ENCODE assay signal across 9 cellular contexts in the genomic region with DNA sequence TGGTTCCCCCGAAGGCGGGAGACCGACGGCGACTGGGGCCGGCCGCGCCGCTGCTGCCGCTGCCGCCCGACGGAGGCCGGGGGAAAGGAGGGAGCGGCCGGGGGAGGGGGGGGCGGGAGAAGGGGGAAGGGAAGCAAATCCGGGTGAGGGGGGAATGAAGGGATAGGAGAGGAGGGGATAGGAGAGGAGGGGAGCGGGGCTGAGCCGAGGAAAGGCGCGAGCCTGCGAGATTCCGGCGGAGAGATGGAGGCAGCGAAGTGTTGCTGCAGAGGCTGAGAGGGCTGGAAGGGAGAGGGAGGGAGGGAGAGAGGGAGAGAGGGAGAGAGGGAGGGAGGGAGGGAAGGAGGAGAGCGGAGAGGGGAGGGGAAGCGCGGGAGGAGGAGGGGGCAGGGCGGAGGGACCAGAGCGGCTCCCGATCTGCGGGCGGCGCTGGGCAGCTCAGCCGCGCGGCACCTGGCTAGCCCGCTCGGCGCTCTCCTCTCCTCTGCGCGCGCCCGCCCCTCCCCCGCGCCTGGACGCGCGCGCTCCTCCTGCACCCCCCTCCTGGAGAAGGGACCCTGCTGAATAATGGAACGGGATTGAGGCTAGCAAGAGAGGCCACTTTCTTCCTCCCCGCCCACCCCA. TPM values are rescaled to one million over a fixed set of nuclear protein-coding genes. Genes with fewer than 3 reads are reported as not detected.
DNase-seq lines count a peak whose midpoint lies in the region; ATAC-seq and TF ChIP-seq lines count a peak whose summit lies in the region.
"Had no signal": no experiment of that assay in that cellular context is flagged by ENCODE, and none has a peak within 500 bp of the region (broad histone marks: within the 10 kb centered on the region; RNA-seq: fewer than 3 reads in every experiment).

No MANE protein-coding gene starts in this region.

- no peaks in the 10 kb centered on the region for H3K9me3 Mint-ChIP-seq in stimulated activated naive CD8-positive, alpha-beta T cell treated with anti-CD3 and anti-CD28 coated beads, Interleukin-15, amount 100 ng/mL, for 72 hours

- H3K36me3 ChIP-seq in ascending aorta (no peaks in the 10 kb centered on the region), mesodermal cell (ENCODE audit: control insufficient read depth, insufficient read depth, low read length) (no peaks in the 10 kb centered on the region)

- POLR2A ChIA-PET in GM10248 (lab: Yijun Ruan, JAX), result no interaction called here

- TF ChIP-seq CTCF in ascending aorta (IDR thresholded peaks at IDR 0.05), result no peak
- TF ChIP-seq CTCF in GM10248 (IDR thresholded peaks at IDR 0.05; ENCODE audit: control extremely low read depth, extremely low read depth, low read depth, missing control alignments), result no peak

- no peak overlapping the region for H3K4me3 Mint-ChIP-seq in stimulated activated naive CD8-positive, alpha-beta T cell treated with anti-CD3 and anti-CD28 coated beads, Interleukin-15, amount 100 ng/mL, for 72 hours

- intact Hi-C loops in ascending aorta (cut with DNase I), result no loop called here

- peaks cover 2 to 4% of the 10 kb centered on the region in 2 donors for H3K4me1 ChIP-seq in ascending aorta
- no peaks in the 10 kb centered on the region for H3K4me1 ChIP-seq in mesodermal cell (ENCODE audit: control insufficient read depth, insufficient read depth, low read length, poor library complexity, severe bottlenecking)

- H3K27me3 ChIP-seq in ascending aorta, result no peaks in the 10 kb centered on the region

- H3K27ac ChIP-seq in ascending aorta (no peak overlapping the region), mesodermal cell (ENCODE audit: low read depth, low read length, severe bottlenecking) (no peak overlapping the region)

- H3K4me3 ChIP-seq in ascending aorta (peak overlapping the region; percentile 46 to 69), mesodermal cell (ENCODE audit: extremely low read depth, insufficient read depth, low read length, poor library complexity, severe bottlenecking) (peak overlapping the region; percentile 26)

- peaks cover 41% of the 10 kb centered on the region for H3K27me3 Mint-ChIP-seq in stimulated activated naive CD8-positive, alpha-beta T cell treated with anti-CD3 and anti-CD28 coated beads, Interleukin-15, amount 100 ng/mL, for 72 hours

- CTCF ChIA-PET in GM10248 (lab: Yijun Ruan, JAX), result no interaction called here

- no peak for DNase-seq in stimulated activated naive CD8-positive, alpha-beta T cell treated with anti-CD3 and anti-CD28 coated beads, Interleukin-15, amount 100 ng/mL, for 72 hours
- no peak for DNase-seq in stimulated activated naive CD8-positive, alpha-beta T cell treated with anti-CD3 and anti-CD28 coated beads, Interleukin-15, Interleukin-2, amounts not matched to agents 100 U/mL and 50 U/mL, for 24 hours
- DNase-seq in ascending aorta (ENCODE audit: low spot score in 2 of 2) (no peak), superior temporal gyrus (ENCODE audit: extremely low spot score) (no peak), GM10248 (ENCODE audit: extremely low spot score) (no peak)
- DNase-seq: NCI-H2029 had no signal

- ATAC-seq in stimulated activated naive CD8-positive, alpha-beta T cell treated with anti-CD3 and anti-CD28 coated beads, Interleukin-15, amount 100 ng/mL, for 72 hours, result peak; percentile 16
- ATAC-seq in stimulated activated naive CD8-positive, alpha-beta T cell treated with anti-CD3 and anti-CD28 coated beads, Interleukin-15, Interleukin-2, amounts not matched to agents 100 U/mL and 50 U/mL, for 24 hours, result no peak
- ATAC-seq in HG02623 (IDR thresholded peaks at IDR 0.05; ENCODE audit: unreplicated experiment) (no peak), HG03196 (IDR thresholded peaks at IDR 0.05; ENCODE audit: unreplicated experiment) (no peak)

- no peak overlapping the region for H3K27ac Mint-ChIP-seq in stimulated activated naive CD8-positive, alpha-beta T cell treated with anti-CD3 and anti-CD28 coated beads, Interleukin-15, amount 100 ng/mL, for 72 hours

- H3K4me1 Mint-ChIP-seq in stimulated activated naive CD8-positive, alpha-beta T cell treated with anti-CD3 and anti-CD28 coated beads, Interleukin-15, amount 100 ng/mL, for 72 hours, result no peaks in the 10 kb centered on the region

- H3K9me3 ChIP-seq in ascending aorta (no peaks in the 10 kb centered on the region), mesodermal cell (ENCODE audit: control insufficient read depth, low read length) (peaks cover 7% of the 10 kb centered on the region)

- 0% methylated on average over 6 to 18 of the region's 53 CpGs for WGBS in mesodermal cell (ENCODE audit: insufficient coverage in 2 of 2), 2 experiments

RNA-seq across cellular contexts. Expression of a gene that starts 52.4 kb away (rescaled TPM):
- total RNA-seq in ascending aorta, result not detected
- not detected for polyA plus RNA-seq in mesodermal cell (2013, experiment 1 of 2)
- polyA plus RNA-seq in mesodermal cell (2013, experiment 2 of 2), result not detected
